27 cellular contexts compared by ENCODE assay signal in the genomic region with DNA sequence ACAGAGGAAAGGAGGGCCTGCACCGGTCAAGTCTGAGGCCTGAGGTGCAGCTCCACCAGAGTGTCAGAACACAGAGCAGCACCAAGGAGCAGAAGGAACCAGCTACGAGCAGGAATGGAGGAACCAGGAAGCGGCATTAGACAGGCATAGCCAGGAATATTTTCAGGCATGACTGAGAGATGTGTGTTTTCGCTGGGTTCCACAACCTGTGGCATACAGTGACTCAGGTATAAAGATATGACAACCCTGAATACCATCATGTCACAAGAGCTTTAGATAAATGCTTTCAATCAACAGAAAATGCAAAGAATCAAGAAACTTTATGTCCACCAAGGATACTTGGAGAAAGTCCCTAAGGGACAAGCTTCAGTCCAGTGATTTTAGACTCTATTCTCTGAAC.
"Had no signal": no experiment of that assay in that cellular context is flagged by ENCODE, and none has a peak within 500 bp of the region (broad histone marks: within the 10 kb centered on the region; RNA-seq: fewer than 3 reads in every experiment).

No MANE protein-coding gene starts in this region.

- FAIRE-seq: colon, endometrium, endothelial cell of umbilical vein, frontal cortex had no signal

- H3K4me1 ChIP-seq: colonic mucosa, esophagus muscularis mucosa, esophagus squamous epithelium, gastrocnemius medialis, gastroesophageal sphincter had no signal

- DNase-seq: colonic mucosa; cortex of kidney; dermis blood vessel endothelial cell; dorsolateral prefrontal cortex; effector CD4-positive, alpha-beta T cell; effector CD8-positive, alpha-beta T cell; effector memory CD4-positive, alpha-beta T cell; effector memory CD8-positive, alpha-beta T cell; endodermal cell; erythroblast; esophagus squamous epithelium; foreskin fibroblast; foreskin keratinocyte; foreskin melanocyte; gastrocnemius medialis; glutamatergic neuron; head of caudate nucleus; heart left ventricle had no signal

- H3K27me3 ChIP-seq: colonic mucosa, dorsolateral prefrontal cortex, esophagus muscularis mucosa, esophagus squamous epithelium, foreskin keratinocyte, gastrocnemius medialis, gastroesophageal sphincter, heart left ventricle had no signal

- H3K27ac Mint-ChIP-seq: dendritic cell treated with granulocyte-macrophage colony-stimulating factor and Interleukin-4, amounts not matched to agents 40 ng/mL and 50 ng/mL, for 4 days; effector memory CD8-positive, alpha-beta T cell; endodermal cell had no signal

- H3K9me3 Mint-ChIP-seq: dendritic cell treated with granulocyte-macrophage colony-stimulating factor and Interleukin-4, amounts not matched to agents 40 ng/mL and 50 ng/mL, for 4 days; effector memory CD8-positive, alpha-beta T cell; endodermal cell had no signal

- H3K36me3 ChIP-seq: colonic mucosa, esophagus muscularis mucosa, esophagus squamous epithelium, gastrocnemius medialis, gastroesophageal sphincter, heart left ventricle had no signal

- H3K4me3 Mint-ChIP-seq: dendritic cell treated with granulocyte-macrophage colony-stimulating factor and Interleukin-4, amounts not matched to agents 40 ng/mL and 50 ng/mL, for 4 days; effector memory CD8-positive, alpha-beta T cell; endodermal cell had no signal

- H3K4me3 ChIP-seq: colonic mucosa, coronary artery, dorsolateral prefrontal cortex, esophagus muscularis mucosa, esophagus squamous epithelium, gastrocnemius medialis, gastroesophageal sphincter, heart left ventricle had no signal

- H3K27ac ChIP-seq: colonic mucosa, coronary artery, dorsolateral prefrontal cortex, epithelial cell of prostate, esophagus muscularis mucosa, esophagus squamous epithelium, foreskin keratinocyte, gastrocnemius medialis, gastroesophageal sphincter, heart left ventricle had no signal

- H3K9me3 ChIP-seq: colonic mucosa, esophagus muscularis mucosa, esophagus squamous epithelium, gastrocnemius medialis, gastroesophageal sphincter, heart left ventricle had no signal
